ENCODE assay signal across 9 cellular contexts in genomic region chr12:110776410-110776809, GRCh38. TPM values are rescaled to one million over a fixed set of nuclear protein-coding genes. Genes with fewer than 3 reads are reported as not detected.
DNase-seq lines count a peak whose midpoint lies in the region; ATAC-seq and TF ChIP-seq lines count a peak whose summit lies in the region.
"Had no signal": no experiment of that assay in that cellular context is flagged by ENCODE, and none has a peak within 500 bp of the region (broad histone marks: within the 10 kb centered on the region; RNA-seq: fewer than 3 reads in every experiment).

No MANE protein-coding gene starts in this region.

- H3K36me3 ChIP-seq in osteoblast (ENCODE audit: insufficient read depth, low read length), result no peaks in the 10 kb centered on the region

- H3K27ac ChIP-seq in foreskin keratinocyte (no peak overlapping the region), osteoblast (ENCODE audit: low read depth, low read length) (no peak overlapping the region)

- H3K4me3 Mint-ChIP-seq in activated CD4-positive, alpha-beta T cell treated with anti-CD3 and anti-CD28 coated beads, Interleukin-2, amount 10 ng/mL, durations not matched to agents 24 days and 14 days, result peak overlapping the region; percentile 72

- no peak for TF ChIP-seq CTCF in foreskin keratinocyte (conservative IDR thresholded peaks at IDR 0.05)
- no peak for TF ChIP-seq CTCF in osteoblast (IDR thresholded peaks at IDR 0.05; ENCODE audit: extremely low read depth, low read depth, low read length)

- H3K27me3 ChIP-seq in foreskin keratinocyte (no peaks in the 10 kb centered on the region), osteoblast (ENCODE audit: insufficient read depth, low read length) (peaks cover 4% of the 10 kb centered on the region)

- H3K79me2 ChIP-seq in osteoblast (ENCODE audit: insufficient read depth, low read length), result no peaks in the 10 kb centered on the region

- H3K27ac Mint-ChIP-seq in activated CD4-positive, alpha-beta T cell treated with anti-CD3 and anti-CD28 coated beads, Interleukin-2, amount 10 ng/mL, durations not matched to agents 24 days and 14 days, result peak overlapping the region; percentile 97

- H3K9me3 Mint-ChIP-seq in activated CD4-positive, alpha-beta T cell treated with anti-CD3 and anti-CD28 coated beads, Interleukin-2, amount 10 ng/mL, durations not matched to agents 24 days and 14 days, result peaks cover 3% of the 10 kb centered on the region

- H3K4me2 ChIP-seq in osteoblast (ENCODE audit: insufficient read depth, low read length), result no peak overlapping the region

- intact Hi-C loops in activated CD4-positive, alpha-beta T cell treated with anti-CD3 and anti-CD28 coated beads, Interleukin-2, amount 10 ng/mL, durations not matched to agents 24 days and 14 days (cut with micrococcal nuclease), result loop anchor here (1.0 to 2.0 kb wide), 6 partner anchors 12 to 276 kb away; partner anchors contain the start of gene PPP1CC

- peaks cover 3% of the 10 kb centered on the region for H3K36me3 Mint-ChIP-seq in activated CD4-positive, alpha-beta T cell treated with anti-CD3 and anti-CD28 coated beads, Interleukin-2, amount 10 ng/mL, durations not matched to agents 24 days and 14 days (ENCODE audit: low read depth)

- H3K9me3 ChIP-seq in osteoblast (ENCODE audit: low read depth, low read length), result no peaks in the 10 kb centered on the region

- H3K27me3 Mint-ChIP-seq in activated CD4-positive, alpha-beta T cell treated with anti-CD3 and anti-CD28 coated beads, Interleukin-2, amount 10 ng/mL, durations not matched to agents 24 days and 14 days, result no peaks in the 10 kb centered on the region

- ATAC-seq in GM18909 (IDR thresholded peaks at IDR 0.05; ENCODE audit: poor library complexity, unreplicated experiment), result peak; percentile 92
- ATAC-seq in HG02852 (IDR thresholded peaks at IDR 0.05; ENCODE audit: unreplicated experiment), result peak; percentile 96
- ATAC-seq in foreskin keratinocyte, result no peak

- no peak overlapping the region for H3K4me3 ChIP-seq in osteoblast (ENCODE audit: insufficient read depth, low read length)

- H3K4me1 ChIP-seq in foreskin keratinocyte (no peaks in the 10 kb centered on the region), osteoblast (ENCODE audit: insufficient read depth, low read length) (no peaks in the 10 kb centered on the region)

- peaks cover 60% of the 10 kb centered on the region for H3K4me1 Mint-ChIP-seq in activated CD4-positive, alpha-beta T cell treated with anti-CD3 and anti-CD28 coated beads, Interleukin-2, amount 10 ng/mL, durations not matched to agents 24 days and 14 days

- peak; percentile 85 for DNase-seq in activated CD4-positive, alpha-beta T cell treated with anti-CD3 and anti-CD28 coated beads, Interleukin-2, amount 10 ng/mL, durations not matched to agents 24 days and 14 days
- DNase-seq in stimulated activated CD4-positive, alpha-beta T cell treated with anti-CD3 and anti-CD28 coated beads, Interleukin-2, amount 100 ng/mL, for 4 hours (ENCODE audit: low read depth), result peak; percentile 65
- DNase-seq in NOMO-1 treated with dmso at 0.1 percent for 144 hours (lab: John Stamatoyannopoulos, UW; ENCODE audit: unreplicated experiment) (no peak), NCI-H2029 treated with DMSO at 0.1 percent for 48 hours (lab: John Stamatoyannopoulos, UW) (no peak), foreskin keratinocyte (no peak), osteoblast (ENCODE audit: insufficient read length, low spot score, missing footprints) (no peak)
- DNase-seq: central memory CD4-positive, alpha-beta T cell had no signal

- no peak overlapping the region for H2AFZ ChIP-seq in osteoblast (ENCODE audit: low read length)

- H4K20me1 ChIP-seq in osteoblast (ENCODE audit: insufficient read depth, low read length), result no peaks in the 10 kb centered on the region

RNA-seq across cellular contexts. Expression of gene PPP1CC, which starts 33.7 kb away (rescaled TPM):
- total RNA-seq in activated CD4-positive, alpha-beta T cell treated with anti-CD3 and anti-CD28 coated beads, Interleukin-2, amount 10 ng/mL, durations not matched to agents 24 days and 14 days, result 459 and 489 TPM in 2 replicates
- total RNA-seq in foreskin keratinocyte (118 and 143 TPM in 2 replicates), osteoblast (107 and 114 TPM in 2 replicates)
- polyA plus RNA-seq in foreskin keratinocyte, result 76.2 and 107 TPM in 2 replicates

Comparison
In these comparisons a context has a peak if more than half of its experiments do, and no peak if none do; other contexts are left out.
1. DNase-seq: peak in activated CD4-positive, alpha-beta T cell treated with anti-CD3 and anti-CD28 coated beads, Interleukin-2, amount 10 ng/mL, durations not matched to agents 24 days and 14 days (single experiment) and stimulated activated CD4-positive, alpha-beta T cell treated with anti-CD3 and anti-CD28 coated beads, Interleukin-2, amount 100 ng/mL, for 4 hours (single experiment); none in NOMO-1 treated with dmso at 0.1 percent for 144 hours (single experiment), NCI-H2029 treated with DMSO at 0.1 percent for 48 hours (single experiment), foreskin keratinocyte (0 of 2) and osteoblast (single experiment).